15 cellular contexts compared by ENCODE assay signal in the genomic region with DNA sequence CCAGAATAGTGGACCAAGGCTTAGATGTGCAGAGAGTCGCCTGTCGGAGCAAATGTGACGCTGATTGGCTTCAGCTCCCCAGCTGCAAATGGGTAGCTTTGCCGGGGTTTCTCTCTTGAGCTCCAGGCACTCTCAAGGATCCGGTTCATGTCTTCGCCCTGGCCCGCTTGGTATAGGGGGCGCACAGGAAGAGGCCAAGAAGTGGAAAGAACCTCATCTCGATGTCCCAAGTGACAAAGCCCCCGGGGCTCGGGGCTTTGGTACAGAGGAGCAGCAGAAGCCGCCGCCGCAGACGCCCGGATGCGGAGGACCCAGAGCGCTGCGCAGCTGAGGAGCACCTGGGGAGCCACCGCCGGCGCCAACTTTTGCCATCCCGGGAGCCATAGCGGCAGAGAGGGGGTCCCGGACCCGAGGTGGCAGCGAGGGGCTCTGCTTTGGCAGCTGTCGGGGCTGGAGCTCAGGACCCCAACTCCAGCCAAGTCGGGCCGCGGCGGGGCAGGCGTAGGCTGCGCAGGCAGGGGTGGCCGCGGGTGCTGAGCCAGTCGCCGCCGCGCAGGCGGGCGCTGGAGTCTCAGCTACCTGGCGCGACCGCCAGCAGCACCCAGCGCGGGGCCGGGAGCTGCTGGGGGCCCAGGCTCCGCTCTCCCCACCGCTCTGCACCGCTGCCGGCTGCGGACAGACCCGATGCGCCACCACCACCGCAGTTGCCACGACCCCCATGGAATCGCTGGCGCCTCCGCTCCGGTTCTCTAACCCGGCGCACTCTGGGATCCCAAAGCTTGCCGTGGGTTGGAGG.
DNase-seq lines count a peak whose midpoint lies in the region; ATAC-seq and TF ChIP-seq lines count a peak whose summit lies in the region.
"Had no signal": no experiment of that assay in that cellular context is flagged by ENCODE, and none has a peak within 500 bp of the region (broad histone marks: within the 10 kb centered on the region; RNA-seq: fewer than 3 reads in every experiment).

No MANE protein-coding gene starts in this region.

- no peak for TF ChIP-seq EP300 in SK-N-SH (IDR thresholded peaks at IDR 0.05; ENCODE audit: borderline replicate concordance in 1 of 2, low read depth in 1 of 2, low read length in 1 of 2)
- TF ChIP-seq EP300 in neural cell (conservative IDR thresholded peaks at IDR 0.05; ENCODE audit: poor library complexity, severe bottlenecking) = no peak

- ATAC-seq in SK-N-SH treated with all-trans-retinoic acid at 6 μM for 48 hours (no peak; the same call in 2 of the 3 replicates), foreskin keratinocyte (peak; percentile 42)
- ATAC-seq: esophagus mucosa, left cardiac atrium had no signal

- 15% methylated on average over 22 of the region's 64 CpGs for WGBS in SK-N-SH (ENCODE audit: low lambda C conversion rate)

- no peaks in the 10 kb centered on the region; a peak in 1 of 4 replicates for H3K4me1 ChIP-seq in SK-N-SH (ENCODE audit: control insufficient read depth in 1 of 2, insufficient read depth in 2 of 2, low read depth in 1 of 2, low read length in 1 of 2)
- no peaks in the 10 kb centered on the region for H3K4me1 ChIP-seq in foreskin keratinocyte
- H3K4me1 ChIP-seq: prostate gland had no signal

- POLR2A ChIA-PET in SK-N-SH (lab: Yijun Ruan, JAX) = no interaction called here

- no peak for TF ChIP-seq CTCF in SK-N-SH (IDR thresholded peaks at IDR 0.05)
- no peak for TF ChIP-seq CTCF in foreskin keratinocyte (conservative IDR thresholded peaks at IDR 0.05)
- peak; percentile 25 for TF ChIP-seq CTCF in neural cell (IDR thresholded peaks at IDR 0.05; ENCODE audit: poor library complexity, severe bottlenecking)
- no peak for TF ChIP-seq CTCF in type B pancreatic cell (conservative IDR thresholded peaks at IDR 0.05)

- no peaks in the 10 kb centered on the region for H3K9me3 Mint-ChIP-seq in type B pancreatic cell

- H3K4me3 ChIP-seq in SK-N-SH (ENCODE audit: low read depth in 2 of 2, low read length in 1 of 2) = peak overlapping the region; percentile 3 to 34; a peak in 2 of 4 replicates
- peak overlapping the region; percentile 71 for H3K4me3 ChIP-seq in neural cell (ENCODE audit: low read length)
- H3K4me3 ChIP-seq: prostate gland had no signal

- H3K27ac Mint-ChIP-seq in type B pancreatic cell = no peak overlapping the region

- peaks cover 5% of the 10 kb centered on the region for H3K4me1 Mint-ChIP-seq in type B pancreatic cell (ENCODE audit: unreplicated experiment)

- H3K9me3 ChIP-seq in SK-N-SH = no peaks in the 10 kb centered on the region
- H3K9me3 ChIP-seq in neural cell (ENCODE audit: low read length) = no peaks in the 10 kb centered on the region
- H3K9me3 ChIP-seq: prostate gland had no signal

- H3K9ac ChIP-seq in SK-N-SH (no peak overlapping the region), neural cell (ENCODE audit: low read length) (peak overlapping the region; percentile 45)

- H3K4me3 Mint-ChIP-seq in type B pancreatic cell = peak overlapping the region; percentile 81

- no peak overlapping the region for H2AFZ ChIP-seq in SK-N-SH (ENCODE audit: low read depth)
- no peak overlapping the region for H2AFZ ChIP-seq in neural cell (ENCODE audit: low read depth, low read length)

- H3K36me3 Mint-ChIP-seq in type B pancreatic cell = no peaks in the 10 kb centered on the region

- H4K20me1 ChIP-seq in SK-N-SH (ENCODE audit: insufficient read depth) (no peaks in the 10 kb centered on the region), neural cell (ENCODE audit: insufficient read depth) (no peaks in the 10 kb centered on the region)

- H3K36me3 ChIP-seq in SK-N-SH (replicated peaks in 1 of 2; ENCODE audit: control insufficient read depth in 1 of 2, insufficient read depth in 2 of 2, low read length in 1 of 2) (no peaks in the 10 kb centered on the region), neural cell (ENCODE audit: insufficient read depth, low read length) (no peaks in the 10 kb centered on the region)
- H3K36me3 ChIP-seq: prostate gland, tibial nerve had no signal

- no peaks in the 10 kb centered on the region for H3F3A ChIP-seq in SK-N-SH (replicated peaks; ENCODE audit: insufficient read depth)
- H3F3A ChIP-seq in neural cell (ENCODE audit: insufficient read depth, low read length, poor library complexity, severe bottlenecking) = no peaks in the 10 kb centered on the region

- peaks cover 59% of the 10 kb centered on the region for H3K27me3 Mint-ChIP-seq in type B pancreatic cell

- peak; percentile 62 for DNase-seq in SK-N-SH
- no peak for DNase-seq in foreskin keratinocyte
- DNase-seq in type B pancreatic cell (ENCODE audit: extremely low spot score, unreplicated experiment) = peak; percentile 70
- no peak for DNase-seq in SKM-1 (lab: John Stamatoyannopoulos, UW; ENCODE audit: unreplicated experiment)
- no peak for DNase-seq in mesenteric fat pad (ENCODE audit: low spot score)
- DNase-seq in AG08396 (ENCODE audit: low spot score) = no peak
- DNase-seq: activated CD4-positive, alpha-beta T cell treated with anti-CD3 and anti-CD28 coated beads for 4 hours; left cardiac atrium; NCI-H1694; NK-92 treated with Interleukin-12 subunit alpha and Interleukin-12 subunit beta, amount 100 ng/mL, for 24 hours had no signal

- TF ChIP-seq RAD21 in SK-N-SH (IDR thresholded peaks at IDR 0.05; ENCODE audit: low read length) (no peak), neural cell (conservative IDR thresholded peaks at IDR 0.05) (peak; percentile 50)

- H3K27me3 ChIP-seq in SK-N-SH (ENCODE audit: insufficient read depth) (peaks cover 26% of the 10 kb centered on the region), foreskin keratinocyte (peaks cover 19% of the 10 kb centered on the region), neural cell (ENCODE audit: insufficient read depth, low read depth, low read length) (peaks cover 25% of the 10 kb centered on the region)

- peak overlapping the region; percentile 38; the same call in 1 of the 2 replicates for H3K4me2 ChIP-seq in SK-N-SH
- peak overlapping the region; percentile 36 for H3K4me2 ChIP-seq in neural cell (ENCODE audit: low read length)

- H3K9me2 ChIP-seq in SK-N-SH = no peaks in the 10 kb centered on the region
- no peaks in the 10 kb centered on the region for H3K9me2 ChIP-seq in neural cell (ENCODE audit: insufficient read depth, low read length)

- no peaks in the 10 kb centered on the region for H3K79me2 ChIP-seq in SK-N-SH (ENCODE audit: insufficient read depth)
- H3K79me2 ChIP-seq in neural cell (replicated peaks; ENCODE audit: insufficient read depth, low read length) = no peaks in the 10 kb centered on the region

- CTCF ChIA-PET in SK-N-SH (lab: Yijun Ruan, JAX) = interaction anchor here (1.0 to 1.2 kb wide), 2 partner anchors 13 to 18 kb away, joined by 3 read pairs; no protein-coding TSS in a partner anchor

- H3K27ac ChIP-seq in SK-N-SH (ENCODE audit: low read depth in 2 of 2, low read length in 1 of 2) (no peak overlapping the region), foreskin keratinocyte (no peak overlapping the region), neural cell (ENCODE audit: low read length) (no peak overlapping the region)
- H3K27ac ChIP-seq: prostate gland, tibial nerve had no signal

TF ChIP-seq in SK-N-SH, 30 proteins besides CTCF, POLR2A, EP300 and RAD21:
- TF ChIP-seq MAX (IDR thresholded peaks at IDR 0.05; ENCODE audit: low read depth) (no peak), NRF1 (IDR thresholded peaks at IDR 0.05; ENCODE audit: low read depth, low read length) (no peak)
TF ChIP-seq in SK-N-SH: peak in this region for 0.

TF ChIP-seq in SK-N-SH treated with all-trans-retinoic acid at 6 μM for 48 hours, 23 proteins besides CTCF, POLR2A, EP300 and RAD21 (continues in another document):
- TF ChIP-seq PATZ1 (CRISPR knock-in tag; IDR thresholded peaks at IDR 0.05; ENCODE audit: borderline replicate concordance) = no peak
- no peak for TF ChIP-seq PPARA (CRISPR knock-in tag; IDR thresholded peaks at IDR 0.05; ENCODE audit: borderline replicate concordance)

TF ChIP-seq in neural cell, 6 proteins besides CTCF, POLR2A, EP300 and RAD21:
- no peak for TF ChIP-seq POLR2AphosphoS5 (IDR thresholded peaks at IDR 0.05)
- TF ChIP-seq SMC3 (conservative IDR thresholded peaks at IDR 0.05; ENCODE audit: poor library complexity) = no peak
- no peak for TF ChIP-seq EZH2 (IDR thresholded peaks at IDR 0.05; ENCODE audit: borderline replicate concordance, insufficient read depth, low read length, poor library complexity, severe bottlenecking)
- TF ChIP-seq, protein P1, sequence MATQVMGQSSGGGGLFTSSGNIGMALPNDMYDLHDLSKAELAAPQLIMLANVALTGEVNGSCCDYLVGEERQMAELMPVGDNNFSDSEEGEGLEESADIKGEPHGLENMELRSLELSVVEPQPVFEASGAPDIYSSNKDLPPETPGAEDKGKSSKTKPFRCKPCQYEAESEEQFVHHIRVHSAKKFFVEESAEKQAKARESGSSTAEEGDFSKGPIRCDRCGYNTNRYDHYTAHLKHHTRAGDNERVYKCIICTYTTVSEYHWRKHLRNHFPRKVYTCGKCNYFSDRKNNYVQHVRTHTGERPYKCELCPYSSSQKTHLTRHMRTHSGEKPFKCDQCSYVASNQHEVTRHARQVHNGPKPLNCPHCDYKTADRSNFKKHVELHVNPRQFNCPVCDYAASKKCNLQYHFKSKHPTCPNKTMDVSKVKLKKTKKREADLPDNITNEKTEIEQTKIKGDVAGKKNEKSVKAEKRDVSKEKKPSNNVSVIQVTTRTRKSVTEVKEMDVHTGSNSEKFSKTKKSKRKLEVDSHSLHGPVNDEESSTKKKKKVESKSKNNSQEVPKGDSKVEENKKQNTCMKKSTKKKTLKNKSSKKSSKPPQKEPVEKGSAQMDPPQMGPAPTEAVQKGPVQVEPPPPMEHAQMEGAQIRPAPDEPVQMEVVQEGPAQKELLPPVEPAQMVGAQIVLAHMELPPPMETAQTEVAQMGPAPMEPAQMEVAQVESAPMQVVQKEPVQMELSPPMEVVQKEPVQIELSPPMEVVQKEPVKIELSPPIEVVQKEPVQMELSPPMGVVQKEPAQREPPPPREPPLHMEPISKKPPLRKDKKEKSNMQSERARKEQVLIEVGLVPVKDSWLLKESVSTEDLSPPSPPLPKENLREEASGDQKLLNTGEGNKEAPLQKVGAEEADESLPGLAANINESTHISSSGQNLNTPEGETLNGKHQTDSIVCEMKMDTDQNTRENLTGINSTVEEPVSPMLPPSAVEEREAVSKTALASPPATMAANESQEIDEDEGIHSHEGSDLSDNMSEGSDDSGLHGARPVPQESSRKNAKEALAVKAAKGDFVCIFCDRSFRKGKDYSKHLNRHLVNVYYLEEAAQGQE (IDR thresholded peaks at IDR 0.05; ENCODE audit: borderline replicate concordance) = no peak
- no peak for TF ChIP-seq TAF1 (IDR thresholded peaks at IDR 0.05; ENCODE audit: low read depth)
- TF ChIP-seq MXI1 (conservative IDR thresholded peaks at IDR 0.05; ENCODE audit: poor library complexity, severe bottlenecking) = no peak

Comparison
In these comparisons a context has a peak if more than half of its experiments do, and no peak if none do; other contexts are left out.
1. DNase-seq: peak in SK-N-SH (single experiment) and type B pancreatic cell (single experiment); none in foreskin keratinocyte (0 of 2), SKM-1 (single experiment), mesenteric fat pad (single experiment) and AG08396 (single experiment).